Comparison of ENCODE assay signal across 11 cellular contexts in genomic region chr22:39690901-39691620, GRCh38.
DNase-seq lines count a peak whose midpoint lies in the region; ATAC-seq and TF ChIP-seq lines count a peak whose summit lies in the region.
"Had no signal": no experiment of that assay in that cellular context is flagged by ENCODE, and none has a peak within 500 bp of the region (broad histone marks: within the 10 kb centered on the region; RNA-seq: fewer than 3 reads in every experiment).

No MANE protein-coding gene starts in this region.

- TF ChIP-seq POLR2A in testis (IDR thresholded peaks at IDR 0.05), result no peak

- ATAC-seq in activated naive CD8-positive, alpha-beta T cell treated with anti-CD3 and anti-CD28 coated beads, Interleukin-2, amount 10 ng/mL, durations not matched to agents 7 days and 5 days (ENCODE audit: low read depth), result no peak
- ATAC-seq: left ventricle myocardium superior, right lobe of liver had no signal

- no peaks in the 10 kb centered on the region for H3K27me3 ChIP-seq in testis
- H3K27me3 ChIP-seq in brain microvascular endothelial cell (replicated peaks), result peaks cover 36% of the 10 kb centered on the region
- H3K27me3 ChIP-seq: right lobe of liver had no signal

- H3K4me1 Mint-ChIP-seq in activated naive CD8-positive, alpha-beta T cell treated with anti-CD3 and anti-CD28 coated beads, Interleukin-2, amount 10 ng/mL, durations not matched to agents 7 days and 5 days, result peaks cover 2% of the 10 kb centered on the region
- peaks cover 89% of the 10 kb centered on the region for H3K4me1 Mint-ChIP-seq in nephron progenitor cell

- TF ChIP-seq CTCF in nephron progenitor cell (IDR thresholded peaks at IDR 0.05) (no peak), testis (IDR thresholded peaks at IDR 0.05) (no peak), brain microvascular endothelial cell (IDR thresholded peaks at IDR 0.05; ENCODE audit: low read depth, low read length, missing control alignments) (no peak)

- H3K27ac Mint-ChIP-seq in activated naive CD8-positive, alpha-beta T cell treated with anti-CD3 and anti-CD28 coated beads, Interleukin-2, amount 10 ng/mL, durations not matched to agents 7 days and 5 days, result no peak overlapping the region
- peak overlapping the region; percentile 78 for H3K27ac Mint-ChIP-seq in nephron progenitor cell

- H3K9me3 ChIP-seq in testis, result no peaks in the 10 kb centered on the region
- H3K9me3 ChIP-seq: right lobe of liver had no signal

- in situ Hi-C loops in brain microvascular endothelial cell (cut with HindIII; ENCODE audit: low pct_ligation_motif_present, low sequenced_read_pairs), result no loop called here

- intact Hi-C loops in testis (cut with DNase I; ENCODE audit: low total_unique reads), result no loop called here

- POLR2A ChIA-PET in activated naive CD8-positive, alpha-beta T cell treated with anti-CD3 and anti-CD28 coated beads, Interleukin-2, amount 10 ng/mL, durations not matched to agents 7 days and 5 days (lab: Charles Lee), result no interaction called here

- H3K4me1 ChIP-seq in testis, result peaks cover 13% of the 10 kb centered on the region
- H3K4me1 ChIP-seq: right lobe of liver had no signal

- WGBS in testis, 2 donors, result 26 to 57% methylated on average over 15 to 24 of the region's 25 CpGs

- H3K4me3 ChIP-seq in testis (no peak overlapping the region), brain microvascular endothelial cell (ENCODE audit: low read depth, low read length) (no peak overlapping the region)
- H3K4me3 ChIP-seq: right lobe of liver had no signal

- DNase-seq in activated T-cell treated with anti-CD3 and anti-CD28 coated beads for 24 hours (ENCODE audit: low read depth) (peak; percentile 6), nephron progenitor cell (peak; percentile 78), testis (peak; percentile 49), brain microvascular endothelial cell (no peak), HK-2 (ENCODE audit: unreplicated experiment) (no peak), Kasumi-1 (lab: John Stamatoyannopoulos, UW) (no peak)
- DNase-seq in activated T-cell treated with anti-CD3 and anti-CD28 coated beads, Interleukin-2, amount 50 U/mL, for 1 hour, result no peak
- no peak for DNase-seq in activated naive CD8-positive, alpha-beta T cell treated with anti-CD3 and anti-CD28 coated beads, Interleukin-2, amount 10 ng/mL, durations not matched to agents 7 days and 5 days
- DNase-seq: right lobe of liver had no signal

- H3K27ac ChIP-seq in testis (no peak overlapping the region), brain microvascular endothelial cell (no peak overlapping the region)
- H3K27ac ChIP-seq: C4-2B, right lobe of liver had no signal

- H3K27me3 Mint-ChIP-seq in activated naive CD8-positive, alpha-beta T cell treated with anti-CD3 and anti-CD28 coated beads, Interleukin-2, amount 10 ng/mL, durations not matched to agents 7 days and 5 days, result peaks cover 52% of the 10 kb centered on the region
- peaks cover 7% of the 10 kb centered on the region for H3K27me3 Mint-ChIP-seq in nephron progenitor cell (ENCODE audit: low read depth, poor library complexity)

- no peaks in the 10 kb centered on the region for H3K9me3 Mint-ChIP-seq in activated naive CD8-positive, alpha-beta T cell treated with anti-CD3 and anti-CD28 coated beads, Interleukin-2, amount 10 ng/mL, durations not matched to agents 7 days and 5 days
- H3K9me3 Mint-ChIP-seq in nephron progenitor cell, result no peaks in the 10 kb centered on the region

- H3K36me3 Mint-ChIP-seq in activated naive CD8-positive, alpha-beta T cell treated with anti-CD3 and anti-CD28 coated beads, Interleukin-2, amount 10 ng/mL, durations not matched to agents 7 days and 5 days, result no peaks in the 10 kb centered on the region
- H3K36me3 Mint-ChIP-seq in nephron progenitor cell (ENCODE audit: low read depth), result no peaks in the 10 kb centered on the region

- H3K36me3 ChIP-seq in testis (ENCODE audit: low read depth, missing control alignments) (no peaks in the 10 kb centered on the region), brain microvascular endothelial cell (replicated peaks) (no peaks in the 10 kb centered on the region)
- H3K36me3 ChIP-seq: right lobe of liver had no signal

- peak overlapping the region; percentile 25 for H3K4me3 Mint-ChIP-seq in activated naive CD8-positive, alpha-beta T cell treated with anti-CD3 and anti-CD28 coated beads, Interleukin-2, amount 10 ng/mL, durations not matched to agents 7 days and 5 days
- H3K4me3 Mint-ChIP-seq in nephron progenitor cell, result peak overlapping the region; percentile 44

Comparison
In these comparisons a context has a peak if more than half of its experiments do, and no peak if none do; other contexts are left out.
1. DNase-seq: peak in activated T-cell treated with anti-CD3 and anti-CD28 coated beads for 24 hours (single experiment), nephron progenitor cell (single experiment) and testis (single experiment); none in activated T-cell treated with anti-CD3 and anti-CD28 coated beads, Interleukin-2, amount 50 U/mL, for 1 hour (single experiment), activated naive CD8-positive, alpha-beta T cell treated with anti-CD3 and anti-CD28 coated beads, Interleukin-2, amount 10 ng/mL, durations not matched to agents 7 days and 5 days (single experiment), brain microvascular endothelial cell (single experiment), HK-2 (single experiment) and Kasumi-1 (0 of 2).